ENCODE assay signal across 32 cellular contexts in genomic region chr10:1316806-1317131, GRCh38.
"Had no signal": no experiment of that assay in that cellular context is flagged by ENCODE, and none has a peak within 500 bp of the region (broad histone marks: within the 10 kb centered on the region; RNA-seq: fewer than 3 reads in every experiment).

No MANE protein-coding gene starts in this region.

- H3K4me1 Mint-ChIP-seq: naive thymus-derived CD4-positive, alpha-beta T cell; stimulated activated memory B cell treated with anti-CD40 and anti-IgM and Interleukin-4, amounts not matched to agents 10 μg/mL and 1 μg/mL and 100 μg/mL, for 72 hours; stimulated activated naive CD8-positive, alpha-beta T cell treated with anti-CD3 and anti-CD28 coated beads, Interleukin-15, amount 100 ng/mL, for 72 hours had no signal

- DNase-seq: activated CD4-positive, alpha-beta T cell treated with anti-CD3 and anti-CD28 coated beads for 36 hours; activated CD4-positive, alpha-beta T cell treated with anti-CD3 and anti-CD28 coated beads, Interleukin-2, amount 50 U/mL, for 4 hours; activated CD4-positive, CD25-positive, alpha-beta regulatory T cell; activated effector memory CD4-positive, alpha-beta T cell treated with Interleukin-2 at 50 U/mL for 16 hours; activated naive CD4-positive, alpha-beta T cell treated with Interleukin-2 at 50 U/mL for 16 hours; adrenal gland; aorta; body of pancreas; cerebellar nuclear complex; effector memory CD8-positive, alpha-beta T cell; erythroblast; gastrocnemius medialis; islet precursor cell; mammary epithelial cell; naive thymus-derived CD4-positive, alpha-beta T cell; occipital lobe; stimulated activated CD4-positive, alpha-beta T cell treated with anti-CD3 and anti-CD28 coated beads, Interleukin-4, amount 100 ng/mL, for 4 hours; stimulated activated CD8-positive, alpha-beta memory T cell treated with anti-CD3 and anti-CD28 coated beads, Interleukin-4, amount 100 ng/mL, for 48 hours; stimulated activated naive CD8-positive, alpha-beta T cell treated with anti-CD3 and anti-CD28 coated beads, Interleukin-15, amount 100 ng/mL, for 72 hours; T-helper 1 cell; thyroid gland; upper lobe of right lung had no signal

- H3K4me1 ChIP-seq: adrenal gland, body of pancreas, gastrocnemius medialis, thyroid gland, upper lobe of right lung had no signal

- H3K9me3 Mint-ChIP-seq: effector memory CD8-positive, alpha-beta T cell; mesothelial cell of epicardium; neural crest cell; stimulated activated memory B cell treated with anti-CD40 and anti-IgM and Interleukin-4, amounts not matched to agents 10 μg/mL and 1 μg/mL and 100 μg/mL, for 72 hours; stimulated activated naive CD8-positive, alpha-beta T cell treated with anti-CD3 and anti-CD28 coated beads, Interleukin-15, amount 100 ng/mL, for 72 hours; T-helper 2 cell treated with Interferon-gamma antibody and Interleukin-4, amounts not matched to agents 5 μg/mL and 100 μg/mL, for 36 hours had no signal

- ATAC-seq: activated CD4-positive, alpha-beta T cell treated with anti-CD3 and anti-CD28 coated beads for 36 hours; body of pancreas; effector memory CD8-positive, alpha-beta T cell; gastrocnemius medialis; naive thymus-derived CD4-positive, alpha-beta T cell; sciatic nerve; stimulated activated memory B cell treated with anti-CD40 and anti-IgM and Interleukin-4, amounts not matched to agents 10 μg/mL and 1 μg/mL and 100 μg/mL, for 72 hours; stimulated activated naive CD8-positive, alpha-beta T cell treated with anti-CD3 and anti-CD28 coated beads, Interleukin-15, amount 100 ng/mL, for 72 hours; upper lobe of right lung had no signal

- H3K4me2 ChIP-seq: hepatocyte had no signal

- H3K27me3 ChIP-seq: adrenal gland, body of pancreas, cardiac muscle cell, hepatocyte, thyroid gland, upper lobe of right lung had no signal

- H3K27ac Mint-ChIP-seq: activated CD4-positive, alpha-beta T cell treated with anti-CD3 and anti-CD28 coated beads for 36 hours; activated naive CD8-positive, alpha-beta T cell; effector memory CD8-positive, alpha-beta T cell; mesothelial cell of epicardium; naive thymus-derived CD4-positive, alpha-beta T cell; stimulated activated memory B cell treated with anti-CD40 and anti-IgM and Interleukin-4, amounts not matched to agents 10 μg/mL and 1 μg/mL and 100 μg/mL, for 72 hours; T-helper 2 cell treated with Interferon-gamma antibody and Interleukin-4, amounts not matched to agents 5 μg/mL and 100 μg/mL, for 36 hours had no signal

- H3K36me3 ChIP-seq: adrenal gland, cardiac muscle cell, gastrocnemius medialis, thyroid gland, upper lobe of right lung had no signal

- H3K9me3 ChIP-seq: adrenal gland, body of pancreas, gastrocnemius medialis, thyroid gland, upper lobe of right lung had no signal

- H3K36me3 Mint-ChIP-seq: activated naive CD8-positive, alpha-beta T cell; mesothelial cell of epicardium; naive thymus-derived CD4-positive, alpha-beta T cell; stimulated activated memory B cell treated with anti-CD40 and anti-IgM and Interleukin-4, amounts not matched to agents 10 μg/mL and 1 μg/mL and 100 μg/mL, for 72 hours had no signal

- H3K4me3 ChIP-seq: adrenal gland, body of pancreas, cardiac muscle cell, coronary artery, gastrocnemius medialis, hepatocyte, skin epidermis, thyroid gland, upper lobe of right lung had no signal

- H3K27ac ChIP-seq: body of pancreas, cardiac muscle cell, coronary artery, gastrocnemius medialis, hepatocyte, skin epidermis, thyroid gland, upper lobe of right lung had no signal

- H3K4me3 Mint-ChIP-seq: activated CD4-positive, alpha-beta T cell treated with anti-CD3 and anti-CD28 coated beads for 36 hours; activated naive CD8-positive, alpha-beta T cell; effector memory CD8-positive, alpha-beta T cell; mesothelial cell of epicardium; naive thymus-derived CD4-positive, alpha-beta T cell; neural crest cell; stimulated activated memory B cell treated with anti-CD40 and anti-IgM and Interleukin-4, amounts not matched to agents 10 μg/mL and 1 μg/mL and 100 μg/mL, for 72 hours; stimulated activated naive CD8-positive, alpha-beta T cell treated with anti-CD3 and anti-CD28 coated beads, Interleukin-15, amount 100 ng/mL, for 72 hours; T-helper 2 cell treated with Interferon-gamma antibody and Interleukin-4, amounts not matched to agents 5 μg/mL and 100 μg/mL, for 36 hours had no signal
